ENCODE assay signal across 8 cellular contexts in the genomic region with DNA sequence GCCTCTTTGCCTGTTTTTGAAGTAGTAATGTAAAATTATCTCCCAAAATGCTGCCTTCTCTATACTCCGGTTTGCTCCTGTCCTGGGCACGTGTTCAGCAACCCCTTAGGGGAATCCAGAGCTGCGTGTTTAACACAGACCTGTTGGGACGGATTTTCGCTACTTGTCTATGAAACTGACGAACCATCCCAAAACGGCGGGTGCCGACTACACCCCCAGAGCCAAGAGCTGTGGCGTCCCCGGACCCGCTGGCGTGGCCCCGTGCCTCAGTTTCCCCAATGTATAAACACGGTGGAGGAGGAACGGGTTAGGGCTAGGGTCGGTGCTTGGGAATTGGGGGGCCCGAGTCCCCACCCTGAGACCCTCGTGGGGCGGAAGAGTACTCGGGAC. TPM values are rescaled to one million over a fixed set of nuclear protein-coding genes. Genes with fewer than 3 reads are reported as not detected.
DNase-seq lines count a peak whose midpoint lies in the region; ATAC-seq and TF ChIP-seq lines count a peak whose summit lies in the region.

No MANE protein-coding gene starts in this region.

- peak overlapping the region; percentile 66 for H3K27ac ChIP-seq in duodenal mucosa (ENCODE audit: low read depth, low read length)
- no peak overlapping the region for H3K27ac ChIP-seq in mesendoderm (ENCODE audit: low read depth, low read length)
- H3K27ac ChIP-seq in substantia nigra (ENCODE audit: low read depth, low read length, poor library complexity, severe bottlenecking) = peak overlapping the region; percentile 87

- H3K27me3 ChIP-seq in duodenal mucosa (ENCODE audit: control insufficient read depth in 1 of 2, insufficient read depth in 2 of 2, low read length in 2 of 2) = no peaks in the 10 kb centered on the region
- H3K27me3 ChIP-seq in mesendoderm (ENCODE audit: insufficient read depth, low read length, poor library complexity) = no peaks in the 10 kb centered on the region

- peak overlapping the region; percentile 72 for H3K4me2 ChIP-seq in mesendoderm (ENCODE audit: low read length)

- no peak overlapping the region for H4K5ac ChIP-seq in mesendoderm (ENCODE audit: low read length)

- peak overlapping the region; percentile 63 to 65 for H3K9ac ChIP-seq in duodenal mucosa (ENCODE audit: low read depth in 1 of 2, low read length in 2 of 2)
- peak overlapping the region; percentile 70 for H3K9ac ChIP-seq in mesendoderm (ENCODE audit: low read length)

- H3K4me1 ChIP-seq in duodenal mucosa (ENCODE audit: control insufficient read depth in 1 of 2, insufficient read depth in 2 of 2, low read length in 2 of 2) (peaks cover 8 to 9% of the 10 kb centered on the region in 2 donors), mesendoderm (ENCODE audit: control insufficient read depth, low read depth, low read length) (no peaks in the 10 kb centered on the region)

- peak overlapping the region; percentile 90 for H4K8ac ChIP-seq in mesendoderm (ENCODE audit: low read depth, low read length)

- peak; percentile 1 for DNase-seq in activated T-cell treated with anti-CD3 and anti-CD28 coated beads for 1 hour (ENCODE audit: low read depth)
- DNase-seq in activated T-cell treated with anti-CD3 and anti-CD28 coated beads for 4 hours = no peak
- DNase-seq in mesendoderm = peak; percentile 48
- DNase-seq in substantia nigra (lab: John Stamatoyannopoulos, UW) = peak in 17 of 49 donors; percentile 8 to 57 (median 40)
- no peak for DNase-seq in COLO829 (ENCODE audit: low spot score)

- H2BK5ac ChIP-seq in mesendoderm (ENCODE audit: low read length) = no peak overlapping the region

- ATAC-seq in SK-N-SH treated with all-trans-retinoic acid at 6 μM for 48 hours = 0 out of 3 replicates have a peak, but pooled peaks have one; percentile 7
- ATAC-seq in GM21526 (IDR thresholded peaks at IDR 0.05; ENCODE audit: low FRiP score, unreplicated experiment) = no peak

- no peak overlapping the region for H2BK120ac ChIP-seq in mesendoderm (ENCODE audit: low read depth, low read length)

- H3K4me3 ChIP-seq in duodenal mucosa (ENCODE audit: low read depth in 1 of 2, low read length in 2 of 2) (peak overlapping the region; percentile 70 to 80), mesendoderm (ENCODE audit: low read length) (peak overlapping the region; percentile 56)

- H3K79me1 ChIP-seq in mesendoderm (ENCODE audit: low read length) = no peaks in the 10 kb centered on the region

- no peak overlapping the region for H3K4ac ChIP-seq in mesendoderm (ENCODE audit: low read depth, low read length)

- H2AK5ac ChIP-seq in mesendoderm (ENCODE audit: low read length) = no peak overlapping the region

- no peaks in the 10 kb centered on the region for H3K9me3 ChIP-seq in duodenal mucosa (ENCODE audit: control insufficient read depth in 1 of 2, low read length in 2 of 2)

- no peak overlapping the region for H3K23ac ChIP-seq in mesendoderm (ENCODE audit: low read length)

- H3K36me3 ChIP-seq in duodenal mucosa (ENCODE audit: control insufficient read depth in 1 of 2, insufficient read depth in 2 of 2, low read length in 2 of 2) (no peaks in the 10 kb centered on the region), mesendoderm (ENCODE audit: control insufficient read depth, insufficient read depth, low read length) (no peaks in the 10 kb centered on the region)

- peak overlapping the region; percentile 3 for H3K18ac ChIP-seq in mesendoderm (ENCODE audit: low read length)

- H3K56ac ChIP-seq in mesendoderm (ENCODE audit: low read length) = peak overlapping the region; percentile 87

- no peaks in the 10 kb centered on the region for H3K79me2 ChIP-seq in mesendoderm (ENCODE audit: control insufficient read depth, insufficient read depth, low read length)

- no peak overlapping the region for H2BK15ac ChIP-seq in mesendoderm (replicated peaks; ENCODE audit: low read depth)

- WGBS in mesendoderm (ENCODE audit: extremely low coverage, insufficient coverage, low lambda C conversion rate) = no CpG with 5 or more reads among the region's 21 CpGs

TF ChIP-seq in SK-N-SH treated with all-trans-retinoic acid at 6 μM for 48 hours, 23 proteins besides CTCF, POLR2A, EP300 and RAD21:
- TF ChIP-seq TCF4 (CRISPR knock-in tag; IDR thresholded peaks at IDR 0.05; ENCODE audit: borderline replicate concordance) = no peak
- no peak for TF ChIP-seq OSR1 (CRISPR knock-in tag; IDR thresholded peaks at IDR 0.05)
- no peak for TF ChIP-seq ZNF8 (CRISPR knock-in tag; IDR thresholded peaks at IDR 0.05)
- no peak for TF ChIP-seq ZFP30 (CRISPR knock-in tag; IDR thresholded peaks at IDR 0.05)
- TF ChIP-seq ZNF565 (CRISPR knock-in tag; conservative IDR thresholded peaks at IDR 0.05; ENCODE audit: low read depth) = no peak
- TF ChIP-seq TOX (CRISPR knock-in tag; IDR thresholded peaks at IDR 0.05; ENCODE audit: borderline replicate concordance) = no peak
- TF ChIP-seq RARB (CRISPR knock-in tag; IDR thresholded peaks at IDR 0.05) = no peak
- TF ChIP-seq, protein P1, sequence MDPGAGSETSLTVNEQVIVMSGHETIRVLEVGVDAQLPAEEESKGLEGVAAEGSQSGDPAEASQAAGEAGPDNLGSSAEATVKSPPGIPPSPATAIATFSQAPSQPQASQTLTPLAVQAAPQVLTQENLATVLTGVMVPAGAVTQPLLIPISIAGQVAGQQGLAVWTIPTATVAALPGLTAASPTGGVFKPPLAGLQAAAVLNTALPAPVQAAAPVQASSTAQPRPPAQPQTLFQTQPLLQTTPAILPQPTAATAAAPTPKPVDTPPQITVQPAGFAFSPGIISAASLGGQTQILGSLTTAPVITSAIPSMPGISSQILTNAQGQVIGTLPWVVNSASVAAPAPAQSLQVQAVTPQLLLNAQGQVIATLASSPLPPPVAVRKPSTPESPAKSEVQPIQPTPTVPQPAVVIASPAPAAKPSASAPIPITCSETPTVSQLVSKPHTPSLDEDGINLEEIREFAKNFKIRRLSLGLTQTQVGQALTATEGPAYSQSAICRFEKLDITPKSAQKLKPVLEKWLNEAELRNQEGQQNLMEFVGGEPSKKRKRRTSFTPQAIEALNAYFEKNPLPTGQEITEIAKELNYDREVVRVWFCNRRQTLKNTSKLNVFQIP (CRISPR knock-in tag; IDR thresholded peaks at IDR 0.05; ENCODE audit: borderline replicate concordance, low read depth) = no peak
- TF ChIP-seq PPARA (CRISPR knock-in tag; IDR thresholded peaks at IDR 0.05; ENCODE audit: borderline replicate concordance) = no peak
- TF ChIP-seq, protein P2, sequence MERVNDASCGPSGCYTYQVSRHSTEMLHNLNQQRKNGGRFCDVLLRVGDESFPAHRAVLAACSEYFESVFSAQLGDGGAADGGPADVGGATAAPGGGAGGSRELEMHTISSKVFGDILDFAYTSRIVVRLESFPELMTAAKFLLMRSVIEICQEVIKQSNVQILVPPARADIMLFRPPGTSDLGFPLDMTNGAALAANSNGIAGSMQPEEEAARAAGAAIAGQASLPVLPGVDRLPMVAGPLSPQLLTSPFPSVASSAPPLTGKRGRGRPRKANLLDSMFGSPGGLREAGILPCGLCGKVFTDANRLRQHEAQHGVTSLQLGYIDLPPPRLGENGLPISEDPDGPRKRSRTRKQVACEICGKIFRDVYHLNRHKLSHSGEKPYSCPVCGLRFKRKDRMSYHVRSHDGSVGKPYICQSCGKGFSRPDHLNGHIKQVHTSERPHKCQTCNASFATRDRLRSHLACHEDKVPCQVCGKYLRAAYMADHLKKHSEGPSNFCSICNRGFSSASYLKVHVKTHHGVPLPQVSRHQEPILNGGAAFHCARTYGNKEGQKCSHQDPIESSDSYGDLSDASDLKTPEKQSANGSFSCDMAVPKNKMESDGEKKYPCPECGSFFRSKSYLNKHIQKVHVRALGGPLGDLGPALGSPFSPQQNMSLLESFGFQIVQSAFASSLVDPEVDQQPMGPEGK (CRISPR knock-in tag; IDR thresholded peaks at IDR 0.05; ENCODE audit: borderline replicate concordance) = no peak
- no peak for TF ChIP-seq ESRRG (CRISPR knock-in tag; IDR thresholded peaks at IDR 0.05)
- TF ChIP-seq, protein P3, sequence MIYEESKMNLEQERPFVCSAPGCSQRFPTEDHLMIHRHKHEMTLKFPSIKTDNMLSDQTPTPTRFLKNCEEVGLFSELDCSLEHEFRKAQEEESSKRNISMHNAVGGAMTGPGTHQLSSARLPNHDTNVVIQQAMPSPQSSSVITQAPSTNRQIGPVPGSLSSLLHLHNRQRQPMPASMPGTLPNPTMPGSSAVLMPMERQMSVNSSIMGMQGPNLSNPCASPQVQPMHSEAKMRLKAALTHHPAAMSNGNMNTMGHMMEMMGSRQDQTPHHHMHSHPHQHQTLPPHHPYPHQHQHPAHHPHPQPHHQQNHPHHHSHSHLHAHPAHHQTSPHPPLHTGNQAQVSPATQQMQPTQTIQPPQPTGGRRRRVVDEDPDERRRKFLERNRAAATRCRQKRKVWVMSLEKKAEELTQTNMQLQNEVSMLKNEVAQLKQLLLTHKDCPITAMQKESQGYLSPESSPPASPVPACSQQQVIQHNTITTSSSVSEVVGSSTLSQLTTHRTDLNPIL (CRISPR knock-in tag; IDR thresholded peaks at IDR 0.05; ENCODE audit: low read depth) = no peak
- no peak for TF ChIP-seq ARNTL (CRISPR knock-in tag; IDR thresholded peaks at IDR 0.05; ENCODE audit: borderline replicate concordance, low read depth)
- TF ChIP-seq, protein P4, sequence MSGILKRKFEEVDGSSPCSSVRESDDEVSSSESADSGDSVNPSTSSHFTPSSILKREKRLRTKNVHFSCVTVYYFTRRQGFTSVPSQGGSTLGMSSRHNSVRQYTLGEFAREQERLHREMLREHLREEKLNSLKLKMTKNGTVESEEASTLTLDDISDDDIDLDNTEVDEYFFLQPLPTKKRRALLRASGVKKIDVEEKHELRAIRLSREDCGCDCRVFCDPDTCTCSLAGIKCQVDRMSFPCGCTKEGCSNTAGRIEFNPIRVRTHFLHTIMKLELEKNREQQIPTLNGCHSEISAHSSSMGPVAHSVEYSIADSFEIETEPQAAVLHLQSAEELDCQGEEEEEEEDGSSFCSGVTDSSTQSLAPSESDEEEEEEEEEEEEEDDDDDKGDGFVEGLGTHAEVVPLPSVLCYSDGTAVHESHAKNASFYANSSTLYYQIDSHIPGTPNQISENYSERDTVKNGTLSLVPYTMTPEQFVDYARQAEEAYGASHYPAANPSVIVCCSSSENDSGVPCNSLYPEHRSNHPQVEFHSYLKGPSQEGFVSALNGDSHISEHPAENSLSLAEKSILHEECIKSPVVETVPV (CRISPR knock-in tag; IDR thresholded peaks at IDR 0.05) = no peak
- TF ChIP-seq SNAI2 (CRISPR knock-in tag; IDR thresholded peaks at IDR 0.05) = no peak
- TF ChIP-seq ZNF70 (CRISPR knock-in tag; IDR thresholded peaks at IDR 0.05) = no peak
TF ChIP-seq in SK-N-SH treated with all-trans-retinoic acid at 6 μM for 48 hours: peak in this region for 0.

RNA-seq across cellular contexts. Expression of a gene that starts 0.5 kb away (rescaled TPM):
- polyA plus RNA-seq in mesendoderm (2013, experiment 1 of 2) = 2.8 TPM
- polyA plus RNA-seq in mesendoderm (2013, experiment 2 of 2) = 1.1 TPM

Comparison
In these comparisons a context has a peak if more than half of its experiments do, and no peak if none do; other contexts are left out.
1. DNase-seq: peak in activated T-cell treated with anti-CD3 and anti-CD28 coated beads for 1 hour (single experiment) and mesendoderm (single experiment); none in activated T-cell treated with anti-CD3 and anti-CD28 coated beads for 4 hours (single experiment) and COLO829 (single experiment).